ENCODE assay signal across 18 cellular contexts in genomic region chrX:77892887-77893286, GRCh38. TPM values are rescaled to one million over a fixed set of nuclear protein-coding genes. Genes with fewer than 3 reads are reported as not detected.
DNase-seq lines count a peak whose midpoint lies in the region; ATAC-seq and TF ChIP-seq lines count a peak whose summit lies in the region.
"Had no signal": no experiment of that assay in that cellular context is flagged by ENCODE, and none has a peak within 500 bp of the region (broad histone marks: within the 10 kb centered on the region; RNA-seq: fewer than 3 reads in every experiment).

No MANE protein-coding gene starts in this region.

- no peaks in the 10 kb centered on the region for H3K9me3 ChIP-seq in A673 (ENCODE audit: low read depth, low read length, poor library complexity, severe bottlenecking)
- H3K9me3 ChIP-seq in BLaER1 treated with 17β-estradiol and CSF1 and Interleukin-3, amounts not matched to agents 10 nM and 100 nM (replicated peaks in 1 of 11), result peaks cover 0 to 11% (median 0%) of the 10 kb centered on the region in 11 experiments; a peak in 3 of 22 replicates
- no peaks in the 10 kb centered on the region for H3K9me3 ChIP-seq in SU-DHL-6 (ENCODE audit: insufficient read depth, low read length)
- H3K9me3 ChIP-seq: heart left ventricle, MG63, psoas muscle had no signal

- H3K9me2 ChIP-seq in SU-DHL-6 (replicated peaks; ENCODE audit: insufficient read depth, low read length), result no peaks in the 10 kb centered on the region

- peak overlapping the region; percentile 39 for H3K4me3 Mint-ChIP-seq in glutamatergic neuron (ENCODE audit: unreplicated experiment)

- POLR2A ChIA-PET in A673 (lab: Charles Lee; ENCODE audit: low non-redundant PET), result no interaction called here

- H3K36me3 ChIP-seq in A673 (ENCODE audit: insufficient read depth, low read length, poor library complexity, severe bottlenecking), result no peaks in the 10 kb centered on the region
- peaks cover 0 to 9% (median 0%) of the 10 kb centered on the region in 11 experiments; a peak in 4 of 22 replicates for H3K36me3 ChIP-seq in BLaER1 treated with 17β-estradiol and CSF1 and Interleukin-3, amounts not matched to agents 10 nM and 100 nM
- no peaks in the 10 kb centered on the region for H3K36me3 ChIP-seq in SU-DHL-6 (ENCODE audit: low read length)
- H3K36me3 ChIP-seq: heart left ventricle, MG63 had no signal

- H3K27me3 ChIP-seq in A673 (replicated peaks; ENCODE audit: insufficient read depth, low read depth, low read length, poor library complexity) (no peaks in the 10 kb centered on the region), SU-DHL-6 (ENCODE audit: low read length) (no peaks in the 10 kb centered on the region)
- peaks cover 3 to 47% (median 24%) of the 10 kb centered on the region in 11 experiments; a peak in 14 of 22 replicates for H3K27me3 ChIP-seq in BLaER1 treated with 17β-estradiol and CSF1 and Interleukin-3, amounts not matched to agents 10 nM and 100 nM
- H3K27me3 ChIP-seq: heart left ventricle, MG63 had no signal

- H4K20me1 ChIP-seq in BLaER1 treated with 17β-estradiol and CSF1 and Interleukin-3, amounts not matched to agents 10 nM and 100 nM, result peaks cover 7 to 50% (median 25%) of the 10 kb centered on the region in 11 experiments; a peak in 14 of 22 replicates
- no peaks in the 10 kb centered on the region for H4K20me1 ChIP-seq in SU-DHL-6 (ENCODE audit: low read depth, low read length)

- intact Hi-C loops in A673 (cut with micrococcal nuclease; ENCODE audit: unreplicated experiment), result loop anchor here (10.0 kb wide), 2 partner anchors 108 to 228 kb away; partner anchors contain the start of gene ATRX

- no peaks in the 10 kb centered on the region for H3K36me3 Mint-ChIP-seq in glutamatergic neuron (ENCODE audit: unreplicated experiment)

- peak overlapping the region; percentile 57 to 79 (median 72); a peak in 21 of 22 replicates for H3K4me2 ChIP-seq in BLaER1 treated with 17β-estradiol and CSF1 and Interleukin-3, amounts not matched to agents 10 nM and 100 nM
- H3K4me2 ChIP-seq in SU-DHL-6 (ENCODE audit: low read depth, low read length, poor library complexity, severe bottlenecking), result peak overlapping the region; percentile 96

- H3K27me3 Mint-ChIP-seq in glutamatergic neuron (ENCODE audit: unreplicated experiment), result peaks cover 5% of the 10 kb centered on the region

- H3K4me3 ChIP-seq in A673 (ENCODE audit: low read depth, low read length, poor library complexity, severe bottlenecking) (peak overlapping the region; percentile 71), SU-DHL-6 (ENCODE audit: insufficient read depth, low read length, poor library complexity, severe bottlenecking) (no peak overlapping the region)
- peak overlapping the region in 2 of 10 experiments; percentile 62 to 68; a peak in 2 of 20 replicates for H3K4me3 ChIP-seq in BLaER1 treated with 17β-estradiol and CSF1 and Interleukin-3, amounts not matched to agents 10 nM and 100 nM
- H3K4me3 ChIP-seq: coronary artery, MG63, psoas muscle had no signal

- no peak overlapping the region for H3K27ac Mint-ChIP-seq in glutamatergic neuron (ENCODE audit: unreplicated experiment)

- H3K9me3 Mint-ChIP-seq in glutamatergic neuron (ENCODE audit: unreplicated experiment), result no peaks in the 10 kb centered on the region

- H3K9ac ChIP-seq in BLaER1 treated with 17β-estradiol and CSF1 and Interleukin-3, amounts not matched to agents 10 nM and 100 nM, result peak overlapping the region in 2 of 11 experiments; percentile 4 to 83; a peak in 1 of 22 replicates
- H3K9ac ChIP-seq in SU-DHL-6 (ENCODE audit: low read length), result no peak overlapping the region

- no peak for DNase-seq in A673 (ENCODE audit: low spot score)
- no peak for DNase-seq in glutamatergic neuron
- no peak for DNase-seq in SHP77 treated with DMSO at 0.1 percent for 48 hours (lab: John Stamatoyannopoulos, UW)
- no peak for DNase-seq in T1000 (lab: John Stamatoyannopoulos, UW)
- DNase-seq: amygdala; C1 segment of cervical spinal cord; heart left ventricle; MG63; NCI-H2029 treated with DMSO at 0.1 percent for 48 hours; NCI-H526 treated with DMSO at 0.1 percent for 48 hours; psoas muscle; RPMI8226; stimulated activated CD4-positive, alpha-beta T cell treated with anti-CD3 and anti-CD28 coated beads, Interleukin-15, amount 100 ng/mL, for 24 hours; T-helper 9 cell had no signal

- peaks cover 10% of the 10 kb centered on the region; the same call in 1 of the 2 replicates for H3F3A ChIP-seq in SU-DHL-6 (ENCODE audit: insufficient read depth)

- no peaks in the 10 kb centered on the region for H3K4me1 Mint-ChIP-seq in glutamatergic neuron (ENCODE audit: low read depth, unreplicated experiment)

- peaks cover 58% of the 10 kb centered on the region for H3K79me2 ChIP-seq in SU-DHL-6 (ENCODE audit: insufficient read depth, low read length)

- H3K4me1 ChIP-seq in A673 (ENCODE audit: insufficient read depth, low read length, poor library complexity, severe bottlenecking), result no peaks in the 10 kb centered on the region
- peaks cover 5 to 26% (median 12%) of the 10 kb centered on the region in 10 experiments; a peak in 13 of 20 replicates for H3K4me1 ChIP-seq in BLaER1 treated with 17β-estradiol and CSF1 and Interleukin-3, amounts not matched to agents 10 nM and 100 nM
- H3K4me1 ChIP-seq: psoas muscle had no signal

- no peak for ATAC-seq in GM21367 (IDR thresholded peaks at IDR 0.05; ENCODE audit: unreplicated experiment)
- ATAC-seq: heart left ventricle, psoas muscle had no signal

- H3K27ac ChIP-seq in A673 (ENCODE audit: low read depth, low read length, poor library complexity, severe bottlenecking) (no peak overlapping the region), SU-DHL-6 (ENCODE audit: low read depth, low read length) (no peak overlapping the region)
- no peak overlapping the region for H3K27ac ChIP-seq in BLaER1 treated with 17β-estradiol and CSF1 and Interleukin-3, amounts not matched to agents 10 nM and 100 nM
- H3K27ac ChIP-seq: coronary artery, heart left ventricle, psoas muscle had no signal

- BruUV-seq in A673 (replicated peaks; lab: Mats Ljungman, UMichigan), result no TSS peak

- no peak overlapping the region for H2AFZ ChIP-seq in SU-DHL-6 (ENCODE audit: low read depth, low read length, severe bottlenecking)

- CTCF ChIA-PET in A673 (lab: Charles Lee), result no interaction called here

- TF ChIP-seq CTCF in A673 (conservative IDR thresholded peaks at IDR 0.05; ENCODE audit: low read depth, low read length), result no peak
- TF ChIP-seq CTCF in SU-DHL-6 (IDR thresholded peaks at IDR 0.05; ENCODE audit: insufficient read depth, low read length, poor library complexity, severe bottlenecking), result no peak
- TF ChIP-seq CTCF in glutamatergic neuron (IDR thresholded peaks at IDR 0.05; ENCODE audit: partially characterized antibody, unreplicated experiment), result no peak

RNA-seq across cellular contexts. Expression of gene MAGT1, which starts 2.3 kb away (rescaled TPM):
- total RNA-seq in A673 (2021) (63.8 and 66.8 TPM in 2 replicates), glutamatergic neuron (ENCODE audit: unreplicated experiment) (8.6 TPM)

RNA-seq across cellular contexts. Expression of gene COX7B, which starts 6.4 kb away (rescaled TPM):
- 381 and 432 TPM in 2 replicates for total RNA-seq in A673 (2021)
- total RNA-seq in glutamatergic neuron (ENCODE audit: unreplicated experiment), result 188 TPM

RNA-seq across cellular contexts. Expression of gene ATP7A, which starts 17.6 kb away (rescaled TPM):
- total RNA-seq in A673 (2021), result 9.0 TPM in 2 replicates
- total RNA-seq in glutamatergic neuron (ENCODE audit: unreplicated experiment), result 11.5 TPM
